Comparison of ENCODE assay signal across 18 cellular contexts in genomic region chr4:76203541-76203940, GRCh38. TPM values are rescaled to one million over a fixed set of nuclear protein-coding genes. Genes with fewer than 3 reads are reported as not detected.
A peak's percentile ranks its signal among the peaks of the same experiment; 100 is the strongest.
DNase-seq lines count a peak whose midpoint lies in the region; TF ChIP-seq lines count a peak whose summit lies in the region.
"Had no signal": no experiment of that assay in that cellular context is flagged by ENCODE, and none has a peak within 500 bp of the region (broad histone marks: within the 10 kb centered on the region; RNA-seq: fewer than 3 reads in every experiment).

No MANE protein-coding gene starts in this region.

- no peaks in the 10 kb centered on the region for H3K27me3 ChIP-seq in KMS-11 (ENCODE audit: insufficient read depth, low read depth)
- no peaks in the 10 kb centered on the region for H3K27me3 ChIP-seq in layer of hippocampus (ENCODE audit: control insufficient read depth, insufficient read depth, low read length)
- H3K27me3 ChIP-seq: adrenal gland, SJSA1 had no signal

- no peak overlapping the region for H2AFZ ChIP-seq in KMS-11 (ENCODE audit: low read depth)
- H2AFZ ChIP-seq: parathyroid adenoma had no signal

- peak overlapping the region; percentile 95 for H3K27ac ChIP-seq in KMS-11
- H3K27ac ChIP-seq in layer of hippocampus (ENCODE audit: low read depth, low read length): peak overlapping the region; percentile 40
- peak overlapping the region; percentile 71 for H3K27ac ChIP-seq in substantia nigra (ENCODE audit: low read depth, low read length, poor library complexity, severe bottlenecking)
- H3K27ac ChIP-seq: adrenal gland, parathyroid adenoma, SJSA1 had no signal

- no peaks in the 10 kb centered on the region for H3K36me3 ChIP-seq in KMS-11 (ENCODE audit: insufficient read depth)
- H3K36me3 ChIP-seq: adrenal gland, SJSA1 had no signal

- H3K4me2 ChIP-seq in KMS-11: peak overlapping the region; percentile 91

- peaks cover 96% of the 10 kb centered on the region for H3K4me1 ChIP-seq in KMS-11 (ENCODE audit: low read depth, poor library complexity, severe bottlenecking)
- H3K4me1 ChIP-seq: parathyroid adenoma had no signal

- TF ChIP-seq CTCF in KMS-11 (conservative IDR thresholded peaks at IDR 0.05; ENCODE audit: low read depth, low read length): no peak

- no peak overlapping the region; the same call in 1 of the 2 replicates for H3K9ac ChIP-seq in KMS-11
- H3K9ac ChIP-seq: parathyroid adenoma had no signal

- DNase-seq in SK-N-DZ (ENCODE audit: low spot score) (peak; percentile 6), substantia nigra (lab: John Stamatoyannopoulos, UW) (no peak), DMS153 (lab: John Stamatoyannopoulos, UW) (no peak)
- DNase-seq in activated CD8-positive, alpha-beta memory T cell treated with anti-CD3 and anti-CD28 coated beads, Interleukin-2, amount 50 U/mL, for 4 hours: no peak
- no peak for DNase-seq in activated CD4-positive, alpha-beta T cell treated with anti-CD3 and anti-CD28 coated beads, Interleukin-2, amount 50 U/mL, for 48 hours
- no peak for DNase-seq in stimulated activated CD4-positive, alpha-beta T cell treated with anti-CD3 and anti-CD28 coated beads, Interleukin-12 subunit alpha, Interleukin-12 subunit beta, amount 100 ng/mL, for 4 hours
- DNase-seq: activated CD4-positive, alpha-beta memory T cell treated with anti-CD3 and anti-CD28 coated beads, Interleukin-2, amount 10 ng/mL, durations not matched to agents 7 days and 5 days; activated gamma-delta T cell treated with Interleukin-2 at 50 U/mL for 16 hours; AML-193; KBM-7; MV-4-11; NCI-H1694; PC-3 had no signal

- no peak overlapping the region for H3K4me3 ChIP-seq in KMS-11 (IDR thresholded peaks at IDR 0.05; ENCODE audit: insufficient read depth, low read depth, low read length)
- H3K4me3 ChIP-seq: adrenal gland, SJSA1 had no signal

- H3K79me2 ChIP-seq in KMS-11 (ENCODE audit: insufficient read depth, low read depth): peaks cover 74% of the 10 kb centered on the region

- H4K20me1 ChIP-seq in KMS-11 (ENCODE audit: insufficient read depth): no peaks in the 10 kb centered on the region

RNA-seq across cellular contexts. Expression of gene SCARB2, which starts 10.1 kb away (rescaled TPM):
- polyA plus RNA-seq in SK-N-DZ (2014; cell fraction: cytosol; rRNA removed): 91.5 and 92.6 TPM in 2 replicates
- 42.6 and 47.0 TPM in 2 replicates for polyA plus RNA-seq in SK-N-DZ (2014; cell fraction: nucleus; rRNA removed)

RNA-seq across cellular contexts. Expression of gene FAM47E, which starts 48.0 kb away (rescaled TPM):
- polyA plus RNA-seq in SK-N-DZ (2014; cell fraction: cytosol; rRNA removed): 0.43 TPM in 1 of 2 replicates, not detected in the other
- 0.02 and 0.49 TPM in 2 replicates for polyA plus RNA-seq in SK-N-DZ (2014; cell fraction: nucleus; rRNA removed)

RNA-seq across cellular contexts. Expression of gene NUP54, which starts 55.3 kb away (rescaled TPM):
- 53.3 and 54.4 TPM in 2 replicates for polyA plus RNA-seq in SK-N-DZ (2014; cell fraction: cytosol; rRNA removed)
- 65.9 and 66.6 TPM in 2 replicates for polyA plus RNA-seq in SK-N-DZ (2014; cell fraction: nucleus; rRNA removed)

Comparison
In these comparisons a context has a peak if more than half of its experiments do, and no peak if none do; other contexts are left out.
1. H3K27ac ChIP-seq: peak in every context shown above with its lines; median percentile 95 in KMS-11; 71 in substantia nigra; 40 in layer of hippocampus.